Comparison of ENCODE assay signal across 9 cellular contexts in the genomic region with DNA sequence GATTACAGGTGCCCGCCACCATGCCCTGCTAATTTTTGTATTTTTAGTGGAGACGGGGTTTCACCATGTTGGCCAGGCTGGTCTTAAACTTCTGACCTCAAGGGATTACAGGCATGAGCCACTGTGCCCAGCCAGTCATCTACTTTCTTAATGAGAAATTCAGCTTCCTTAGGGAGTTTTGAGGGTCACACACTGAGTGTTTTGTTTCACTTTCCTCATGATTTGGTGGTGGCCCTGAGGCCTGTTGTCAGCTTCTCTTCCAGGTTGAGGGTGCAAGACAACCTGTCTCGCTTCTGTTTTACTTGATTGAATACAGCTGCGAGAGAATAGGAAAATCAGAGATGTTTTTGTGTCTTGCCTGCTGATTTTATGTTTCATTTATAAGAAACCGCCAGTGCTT. TPM values are rescaled to one million over a fixed set of nuclear protein-coding genes. Genes with fewer than 3 reads are reported as not detected.
DNase-seq lines count a peak whose midpoint lies in the region; ATAC-seq and TF ChIP-seq lines count a peak whose summit lies in the region.
"Had no signal": no experiment of that assay in that cellular context is flagged by ENCODE, and none has a peak within 500 bp of the region (broad histone marks: within the 10 kb centered on the region; RNA-seq: fewer than 3 reads in every experiment).

No MANE protein-coding gene starts in this region.

- no peaks in the 10 kb centered on the region for H3K9me3 ChIP-seq in A673 (ENCODE audit: low read depth, low read length, poor library complexity, severe bottlenecking)
- H3K9me3 ChIP-seq in HAP-1 = no peaks in the 10 kb centered on the region
- H3K9me3 ChIP-seq in thyroid gland = no peaks in the 10 kb centered on the region

- DNase-seq in GM12864 (ENCODE audit: low read depth) (peak; percentile 35), GM19238 (ENCODE audit: insufficient read length, low spot score) (peak; percentile 10), A673 (ENCODE audit: low spot score) (no peak), HAP-1 (ENCODE audit: low spot score in 2 of 2) (no peak), Right ventricle myocardium superior (no peak), thyroid gland (no peak)
- DNase-seq: NCI-H748 treated with DMSO at 0.1 percent for 48 hours had no signal

- H3K4me1 ChIP-seq in A673 (ENCODE audit: insufficient read depth, low read length, poor library complexity, severe bottlenecking) (peaks cover under 1% of the 10 kb centered on the region), HAP-1 (peaks cover 17% of the 10 kb centered on the region), thyroid gland (peaks cover 6 to 8% of the 10 kb centered on the region in 2 donors)

- 95 to 100% methylated on average over 5 of the region's 5 CpGs for WGBS in thyroid gland, 2 donors

- no TSS peak for BruUV-seq in A673 (replicated peaks; lab: Mats Ljungman, UMichigan)

- POLR2A ChIA-PET in A673 (lab: Charles Lee; ENCODE audit: low non-redundant PET) = no interaction called here

- in situ Hi-C loops in HAP-1 (cut with MboI; ENCODE audit: low sequenced_read_pairs) = no loop called here

- CTCF ChIA-PET in A673 (lab: Charles Lee) = no interaction called here

- peak; percentile 88 for ATAC-seq in HG02759 (IDR thresholded peaks at IDR 0.05; ENCODE audit: unreplicated experiment)
- peak; percentile 61 for ATAC-seq in HG03469 (IDR thresholded peaks at IDR 0.05; ENCODE audit: unreplicated experiment)
- ATAC-seq in Right ventricle myocardium superior (ENCODE audit: poor library complexity) = no peak

- H3K36me3 ChIP-seq in A673 (ENCODE audit: insufficient read depth, low read length, poor library complexity, severe bottlenecking) (no peaks in the 10 kb centered on the region), HAP-1 (replicated peaks) (no peaks in the 10 kb centered on the region), thyroid gland (no peaks in the 10 kb centered on the region)

- H3K27ac ChIP-seq in A673 (ENCODE audit: low read depth, low read length, poor library complexity, severe bottlenecking) (no peak overlapping the region), thyroid gland (no peak overlapping the region)

- TF ChIP-seq CTCF in GM12864 (IDR thresholded peaks at IDR 0.05; ENCODE audit: low read depth, low read length, missing control alignments) = no peak
- no peak for TF ChIP-seq CTCF in A673 (conservative IDR thresholded peaks at IDR 0.05; ENCODE audit: low read depth, low read length)
- TF ChIP-seq CTCF in thyroid gland (IDR thresholded peaks at IDR 0.05) = no peak

- no peaks in the 10 kb centered on the region for H3K27me3 ChIP-seq in A673 (replicated peaks; ENCODE audit: insufficient read depth, low read depth, low read length, poor library complexity)
- no peaks in the 10 kb centered on the region for H3K27me3 ChIP-seq in HAP-1 (ENCODE audit: low read depth)
- no peaks in the 10 kb centered on the region for H3K27me3 ChIP-seq in thyroid gland

- no peak for TF ChIP-seq POLR2A in thyroid gland (IDR thresholded peaks at IDR 0.05)

- intact Hi-C loops in A673 (cut with micrococcal nuclease; ENCODE audit: unreplicated experiment) (no loop called here), Right ventricle myocardium superior (cut with DNase I) (no loop called here), thyroid gland (cut with DNase I) (no loop called here)

- no peak overlapping the region for H3K4me3 ChIP-seq in GM12864 (ENCODE audit: low read depth, low read length)
- no peak overlapping the region for H3K4me3 ChIP-seq in A673 (ENCODE audit: low read depth, low read length, poor library complexity, severe bottlenecking)
- no peak overlapping the region for H3K4me3 ChIP-seq in HAP-1
- no peak overlapping the region for H3K4me3 ChIP-seq in thyroid gland (replicated peaks in 1 of 3)

RNA-seq across cellular contexts. Expression of a gene that starts 9.9 kb away (rescaled TPM):
- total RNA-seq in A673 (2021) (0.37 and 0.58 TPM in 2 replicates), Right ventricle myocardium superior (137 TPM), thyroid gland (10 to 100 TPM; 27.4 to 50.4 (median 39.4) TPM)

Comparison
In these comparisons a context has a peak if more than half of its experiments do, and no peak if none do; other contexts are left out.
1. DNase-seq: peak in GM12864 (single experiment) and GM19238 (single experiment); none in A673 (single experiment), HAP-1 (0 of 2), Right ventricle myocardium superior (single experiment) and thyroid gland (0 of 2).
2. RNA of a gene that starts 9.9 kb away (total RNA-seq): 137 TPM in Right ventricle myocardium superior (single experiment) and 27.4 to 50.4 TPM in thyroid gland; 0.37 to 0.58 TPM in A673; every median in the first group is over 10 times any median in the second.